Comparison of ENCODE assay signal across 1 cellular context in genomic region chr3:155111971-155112370, GRCh38.
TF ChIP-seq lines count a peak whose summit lies in the region.

No MANE protein-coding gene starts in this region.

TF ChIP-seq in H1, 55 proteins besides CTCF, POLR2A, EP300 and RAD21:
- TF ChIP-seq RBBP5 (IDR thresholded peaks at IDR 0.05; ENCODE audit: borderline replicate concordance, low read depth, low read length) (no peak), USF2 (IDR thresholded peaks at IDR 0.05; ENCODE audit: low read length) (no peak), ATF2 (IDR thresholded peaks at IDR 0.05; ENCODE audit: low read length) (no peak), KDM5A (IDR thresholded peaks at IDR 0.05; ENCODE audit: low read length) (no peak), CBX5 (IDR thresholded peaks at IDR 0.05; ENCODE audit: low read depth, low read length) (no peak), MAFK (IDR thresholded peaks at IDR 0.05; ENCODE audit: low read depth, low read length) (no peak), NANOG (IDR thresholded peaks at IDR 0.05; ENCODE audit: insufficient read depth, low read depth, low read length, poor library complexity, severe bottlenecking) (no peak), RNF2 (IDR thresholded peaks at IDR 0.05; ENCODE audit: borderline replicate concordance, low read depth, low read length, missing control alignments, poor library complexity, severe bottlenecking) (no peak), POU5F1 (IDR thresholded peaks at IDR 0.05; ENCODE audit: low read depth, low read length) (no peak), GABPA (IDR thresholded peaks at IDR 0.05; ENCODE audit: borderline replicate concordance, insufficient read depth, low read length) (no peak), TAF7 (optimal IDR thresholded peaks at IDR 0.05; ENCODE audit: borderline replicate concordance, low read depth, low read length) (no peak)
